Comparison of ENCODE assay signal across 21 cellular contexts in the genomic region with DNA sequence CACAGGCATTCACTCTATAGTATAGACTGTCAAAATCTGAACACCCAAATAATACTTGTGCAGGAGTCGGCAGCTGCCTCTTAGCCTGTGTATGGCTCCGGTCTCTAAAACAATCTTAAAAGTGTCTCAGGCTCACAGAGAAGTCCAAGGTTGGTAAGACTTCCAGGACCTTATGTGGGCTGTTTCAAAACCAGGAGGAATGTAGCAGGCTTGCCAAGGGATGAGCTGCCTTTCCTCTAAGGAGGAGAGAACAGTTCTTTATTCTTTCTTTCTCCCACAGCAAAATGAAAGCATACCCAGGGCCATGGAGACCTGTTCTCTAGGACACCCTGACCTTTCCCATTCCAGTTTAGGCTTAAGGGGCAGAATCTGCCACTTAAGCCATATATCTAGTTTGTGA.
A peak's percentile ranks its signal among the peaks of the same experiment; 100 is the strongest.
DNase-seq lines count a peak whose midpoint lies in the region; ATAC-seq and TF ChIP-seq lines count a peak whose summit lies in the region.
"Had no signal": no experiment of that assay in that cellular context is flagged by ENCODE, and none has a peak within 500 bp of the region (broad histone marks: within the 10 kb centered on the region; RNA-seq: fewer than 3 reads in every experiment).

No MANE protein-coding gene starts in this region.

- H3K4me3 ChIP-seq in cardiac fibroblast (replicated peaks in 1 of 2; ENCODE audit: low read depth in 2 of 2, low read length in 2 of 2) = no peak overlapping the region
- H3K4me3 ChIP-seq: BLaER1, Peyer's patch, SJSA1 had no signal

- peak; percentile 54 for ATAC-seq in omental fat pad (ENCODE audit: low FRiP score)
- ATAC-seq: activated naive CD4-positive, alpha-beta T cell treated with anti-CD3 and anti-CD28 coated beads, Interleukin-2, amount 50 U/mL, for 72 hours; left lobe of liver had no signal

- peak; percentile 60 for DNase-seq in AG08395 (ENCODE audit: low spot score)
- DNase-seq in HT1080 (ENCODE audit: low read depth) = peak; percentile 11
- peak; percentile 8 to 21 for DNase-seq in cardiac fibroblast (ENCODE audit: low read depth in 2 of 2)
- no peak for DNase-seq in omental fat pad (ENCODE audit: low spot score)
- DNase-seq in COR-L47 (lab: John Stamatoyannopoulos, UW) = no peak
- DNase-seq in NCI-H1092 (lab: John Stamatoyannopoulos, UW) = no peak
- no peak for DNase-seq in SIG-M5 treated with dmso at 0.1 percent for 504 hours (lab: John Stamatoyannopoulos, UW; ENCODE audit: unreplicated experiment)
- no peak for DNase-seq in GM10266 (ENCODE audit: extremely low spot score)
- DNase-seq: activated CD4-positive, alpha-beta T cell treated with anti-CD3 and anti-CD28 coated beads, Interleukin-2, amount 10 ng/mL, durations not matched to agents 24 days and 14 days; brain microvascular endothelial cell; Caco-2; cortex of kidney; endodermal cell; NCI-H1417; Peyer's patch; small intestine; stimulated activated naive CD4-positive, alpha-beta T cell had no signal

- TF ChIP-seq CTCF in cardiac fibroblast (IDR thresholded peaks at IDR 0.05; ENCODE audit: low read depth, low read length) (no peak), omental fat pad (IDR thresholded peaks at IDR 0.05) (no peak), GM10266 (IDR thresholded peaks at IDR 0.05; ENCODE audit: control insufficient read depth, insufficient read depth, low read depth, missing control alignments) (no peak)

Comparison
In these comparisons a context has a peak if more than half of its experiments do, and no peak if none do; other contexts are left out.
1. DNase-seq: peak in AG08395 (single experiment), HT1080 (single experiment) and cardiac fibroblast (2 of 2); none in omental fat pad (single experiment), COR-L47 (single experiment), NCI-H1092 (single experiment), SIG-M5 treated with dmso at 0.1 percent for 504 hours (single experiment) and GM10266 (single experiment).